20 cellular contexts compared by ENCODE assay signal in the genomic region with DNA sequence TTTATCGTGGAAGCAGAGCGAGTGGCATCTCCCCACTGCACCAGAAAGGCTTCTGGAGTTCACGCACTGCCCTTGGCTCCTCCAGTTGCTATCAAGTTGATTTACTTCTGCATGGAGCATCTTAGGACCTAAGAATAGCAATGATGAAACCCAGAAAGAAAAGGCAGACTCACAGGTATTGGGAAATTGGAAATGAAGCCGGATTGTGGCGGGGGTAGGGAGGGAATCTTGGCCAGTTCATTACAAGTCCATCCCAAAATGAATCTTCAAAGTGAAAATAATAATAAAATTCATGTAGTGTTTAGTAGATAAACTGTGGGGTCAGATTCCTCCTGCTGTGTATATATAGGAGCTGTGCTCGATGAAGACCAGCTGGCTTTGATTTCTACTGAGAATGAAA. TPM values are rescaled to one million over a fixed set of nuclear protein-coding genes. Genes with fewer than 3 reads are reported as not detected.
DNase-seq lines count a peak whose midpoint lies in the region; ATAC-seq, FAIRE-seq and TF ChIP-seq lines count a peak whose summit lies in the region.
"Had no signal": no experiment of that assay in that cellular context is flagged by ENCODE, and none has a peak within 500 bp of the region (broad histone marks: within the 10 kb centered on the region; RNA-seq: fewer than 3 reads in every experiment).

No MANE protein-coding gene starts in this region.

- no peaks in the 10 kb centered on the region for H3K36me3 ChIP-seq in hepatocyte (replicated peaks; ENCODE audit: insufficient read depth, low read depth)
- H3K36me3 ChIP-seq in uterus: no peaks in the 10 kb centered on the region
- H3K36me3 ChIP-seq in effector memory CD4-positive, alpha-beta T cell (ENCODE audit: control insufficient read depth, insufficient read depth, low read length): no peaks in the 10 kb centered on the region

- intact Hi-C loops in uterus (cut with DNase I; ENCODE audit: low total_unique reads) (no loop called here), head of caudate nucleus (cut with DNase I) (no loop called here)

- TF ChIP-seq POLR2A in uterus (IDR thresholded peaks at IDR 0.05): no peak

- TF ChIP-seq CTCF in hepatocyte (IDR thresholded peaks at IDR 0.05; ENCODE audit: poor library complexity) (no peak), omental fat pad (IDR thresholded peaks at IDR 0.05) (no peak), uterus (IDR thresholded peaks at IDR 0.05) (peak in 1 of 4 experiments; percentile 3)

- no peaks in the 10 kb centered on the region for H3K9me2 ChIP-seq in hepatocyte (replicated peaks; ENCODE audit: insufficient read depth)

- H4K20me1 ChIP-seq in hepatocyte (ENCODE audit: insufficient read depth, poor library complexity, severe bottlenecking): no peaks in the 10 kb centered on the region

- H3K4me3 ChIP-seq in hepatocyte (no peak overlapping the region), uterus (no peak overlapping the region)
- no peak overlapping the region for H3K4me3 ChIP-seq in effector memory CD4-positive, alpha-beta T cell (ENCODE audit: insufficient read depth, low read depth, low read length, poor library complexity, severe bottlenecking)

- DNase-seq in hepatocyte (ENCODE audit: low spot score) (no peak), omental fat pad (ENCODE audit: low spot score) (no peak), uterus (peak; percentile 78 to 90), head of caudate nucleus (no peak), RCC 7860 (ENCODE audit: low spot score) (no peak)
- DNase-seq in effector memory CD4-positive, alpha-beta T cell: no peak
- DNase-seq: CD4-positive, alpha-beta memory T cell; HFFc6; Kasumi-1; MM.1S; NCI-H1105; NCI-H1694; NCI-H2107; NCI-H526 treated with DMSO at 0.1 percent for 48 hours; SHP77 had no signal

- FAIRE-seq in endometrium (lab: Jason Lieb, UNC): peak; percentile 50
- no peak for FAIRE-seq in RCC 7860 (lab: Jason Lieb, UNC)
- FAIRE-seq: H54 had no signal

- peak overlapping the region; percentile 17 for H3K4me2 ChIP-seq in hepatocyte

- H3K4me1 ChIP-seq in hepatocyte (ENCODE audit: insufficient read depth) (peaks cover 34% of the 10 kb centered on the region), uterus (peaks cover 0 to 10% of the 10 kb centered on the region in 2 donors)
- H3K4me1 ChIP-seq in effector memory CD4-positive, alpha-beta T cell (ENCODE audit: control insufficient read depth, insufficient read depth, low read length, poor library complexity, severe bottlenecking): no peaks in the 10 kb centered on the region

- no peaks in the 10 kb centered on the region for H3K27me3 ChIP-seq in hepatocyte
- H3K27me3 ChIP-seq in uterus: no peaks in the 10 kb centered on the region
- no peaks in the 10 kb centered on the region for H3K27me3 ChIP-seq in effector memory CD4-positive, alpha-beta T cell (replicated peaks; ENCODE audit: control insufficient read depth, insufficient read depth, low read length, poor library complexity, severe bottlenecking)

- ATAC-seq in omental fat pad (ENCODE audit: low FRiP score) (peak; percentile 61), HG02973 (IDR thresholded peaks at IDR 0.05; ENCODE audit: unreplicated experiment) (no peak)

- 44% methylated on average over 6 of the region's 6 CpGs for WGBS in hepatocyte (ENCODE audit: low lambda C conversion rate, missing lambda C conversion rate)

- H3K9me3 ChIP-seq in hepatocyte (ENCODE audit: low read depth) (no peaks in the 10 kb centered on the region), uterus (no peaks in the 10 kb centered on the region)
- H3K9me3 ChIP-seq in effector memory CD4-positive, alpha-beta T cell (ENCODE audit: control insufficient read depth, low read length): no peaks in the 10 kb centered on the region

- H3K79me2 ChIP-seq in hepatocyte: no peaks in the 10 kb centered on the region

- H3K27ac ChIP-seq in hepatocyte (peak overlapping the region; percentile 51), uterus (peak overlapping the region; percentile 66 to 74)
- no peak overlapping the region for H3K27ac ChIP-seq in effector memory CD4-positive, alpha-beta T cell (ENCODE audit: insufficient read depth, low read length, poor library complexity, severe bottlenecking)

- no peak overlapping the region for H2AFZ ChIP-seq in hepatocyte

RNA-seq across cellular contexts. Expression of gene TEKT3, which starts 33.7 kb away (rescaled TPM):
- total RNA-seq in hepatocyte (1.9 TPM in 1 of 2 replicates, not detected in the other), omental fat pad (under 1 TPM in 2 of 4 donors, not detected in 2; 0.44 to 0.79 TPM), uterus (1 to 10 TPM in 1 of 4 donors, under 1 TPM in 2, not detected in 1; 0.51 to 2.6 (median 0.90) TPM)
- polyA plus RNA-seq in hepatocyte: 0.41 and 0.45 TPM in 2 replicates
- total RNA-seq: HFFc6, HT-29 had no signal
- polyA plus RNA-seq: CD4-positive, alpha-beta memory T cell; IgD-negative memory B cell had no signal

RNA-seq across cellular contexts. Expression of gene PMP22, which starts 42.6 kb away (rescaled TPM):
- total RNA-seq in hepatocyte (111 and 113 TPM in 2 replicates), omental fat pad (100 to 1,000 TPM; 224 to 387 (median 297) TPM), uterus (100 to 1,000 TPM; 104 to 246 (median 155) TPM)
- polyA plus RNA-seq in hepatocyte: 163 and 186 TPM in 2 replicates
- total RNA-seq: HT-29 had no signal
- polyA plus RNA-seq: CD4-positive, alpha-beta memory T cell; IgD-negative memory B cell had no signal

Comparison
In these comparisons a context has a peak if more than half of its experiments do, and no peak if none do; other contexts are left out.
1. DNase-seq: peak in uterus (2 of 2); none in hepatocyte (single experiment), omental fat pad (single experiment), head of caudate nucleus (0 of 42), RCC 7860 (single experiment) and effector memory CD4-positive, alpha-beta T cell (0 of 3).